In genomic region chr10:22615819-22616499, GRCh38 we compare ENCODE assay signal across 8 cellular contexts.
DNase-seq lines count a peak whose midpoint lies in the region; ATAC-seq and TF ChIP-seq lines count a peak whose summit lies in the region.

No MANE protein-coding gene starts in this region.

- no peak for TF ChIP-seq CTCF in Peyer's patch (IDR thresholded peaks at IDR 0.05)
- TF ChIP-seq CTCF in chondrocyte (IDR thresholded peaks at IDR 0.05) = no peak
- no peak for TF ChIP-seq CTCF in mucosa of descending colon (IDR thresholded peaks at IDR 0.05)

- H3K9me3 ChIP-seq in Peyer's patch (no peaks in the 10 kb centered on the region), mucosa of descending colon (no peaks in the 10 kb centered on the region)

- ATAC-seq in GM19043 (IDR thresholded peaks at IDR 0.05; ENCODE audit: low read depth, unreplicated experiment) (peak; percentile 40), HG03175 (IDR thresholded peaks at IDR 0.05; ENCODE audit: unreplicated experiment) (peak; percentile 73), mucosa of descending colon (peak; percentile 87)

- peak overlapping the region; percentile 57 for H3K27ac Mint-ChIP-seq in chondrocyte (ENCODE audit: unreplicated experiment)

- H3K4me1 ChIP-seq in Peyer's patch (peaks cover 0 to 19% (median 15%) of the 10 kb centered on the region in 4 donors), mucosa of descending colon (ENCODE audit: low read depth) (peaks cover 13% of the 10 kb centered on the region)

- peak; percentile 17 for DNase-seq in CMK (ENCODE audit: low read depth)
- peak; percentile 68 to 86 (median 76) for DNase-seq in Peyer's patch
- no peak for DNase-seq in chondrocyte (ENCODE audit: low spot score)
- peak; percentile 65 to 78 (median 71) for DNase-seq in mucosa of descending colon
- DNase-seq in NCI-H2107 (lab: John Stamatoyannopoulos, UW) = no peak
- DNase-seq in activated CD4-positive, CD25-positive, alpha-beta regulatory T cell (lab: John Stamatoyannopoulos, UW) = no peak

- H3K9me3 Mint-ChIP-seq in chondrocyte (ENCODE audit: low read depth) = no peaks in the 10 kb centered on the region

- H3K4me3 Mint-ChIP-seq in chondrocyte (ENCODE audit: unreplicated experiment) = peak overlapping the region; percentile 24

- intact Hi-C loops in mucosa of descending colon (cut with DNase I, micrococcal nuclease) = no loop called here

- no peaks in the 10 kb centered on the region for H3K36me3 ChIP-seq in Peyer's patch
- H3K36me3 ChIP-seq in mucosa of descending colon (ENCODE audit: low read depth) = no peaks in the 10 kb centered on the region

- no peaks in the 10 kb centered on the region for H3K36me3 Mint-ChIP-seq in chondrocyte (ENCODE audit: low read depth)

- no peak for TF ChIP-seq POLR2A in Peyer's patch (IDR thresholded peaks at IDR 0.05)

- H3K27me3 Mint-ChIP-seq in chondrocyte (ENCODE audit: low read depth) = no peaks in the 10 kb centered on the region

- peak overlapping the region; percentile 18 to 37 (median 30) for H3K4me3 ChIP-seq in Peyer's patch
- no peak overlapping the region for H3K4me3 ChIP-seq in mucosa of descending colon

- H3K27me3 ChIP-seq in Peyer's patch = no peaks in the 10 kb centered on the region

- H3K4me1 Mint-ChIP-seq in chondrocyte (ENCODE audit: low read depth) = peaks cover 47% of the 10 kb centered on the region

- H3K27ac ChIP-seq in Peyer's patch = peak overlapping the region; percentile 59 to 74 (median 66)

Comparison
In these comparisons a context has a peak if more than half of its experiments do, and no peak if none do; other contexts are left out.
1. DNase-seq: peak in CMK (single experiment), Peyer's patch (3 of 3) and mucosa of descending colon (3 of 3); none in chondrocyte (single experiment), NCI-H2107 (single experiment) and activated CD4-positive, CD25-positive, alpha-beta regulatory T cell (0 of 4).
2. Peak in every context shown above with its lines, with median percentiles within 50 percentile points of each other: ATAC-seq.